Comparison of ENCODE assay signal across 1 cellular context in genomic region chr6:156582509-156582992, GRCh38.
TF ChIP-seq lines count a peak whose summit lies in the region.

No MANE protein-coding gene starts in this region.

TF ChIP-seq in GM12878, 131 proteins besides CTCF, POLR2A, EP300 and RAD21 (continued from another document):
- 0 out of 3 replicates have a peak, but pooled peaks of 1 of the 2 experiments have one; percentile 23 for TF ChIP-seq EGR1 (IDR thresholded peaks at IDR 0.05; ENCODE audit: borderline replicate concordance in 1 of 2, low read depth in 2 of 2, low read length in 2 of 2)
- TF ChIP-seq YY1 (IDR thresholded peaks at IDR 0.05; ENCODE audit: low read depth, low read length), result 0 out of 2 replicates have a peak, but pooled peaks have one; percentile 13
- TF ChIP-seq ZNF622 (IDR thresholded peaks at IDR 0.05), result no peak
- TF ChIP-seq CHD4 (IDR thresholded peaks at IDR 0.05), result no peak
- peak; percentile 54; the same call in 1 of the 2 replicates for TF ChIP-seq RUNX3 (IDR thresholded peaks at IDR 0.05; ENCODE audit: low read length)
- TF ChIP-seq BRCA1 (IDR thresholded peaks at IDR 0.05; ENCODE audit: low read depth, low read length), result no peak
- 0 out of 2 replicates have a peak, but pooled peaks have one; percentile 26 for TF ChIP-seq MEF2A (IDR thresholded peaks at IDR 0.05; ENCODE audit: insufficient read depth, low read depth, low read length)
- TF ChIP-seq ZSCAN29 (IDR thresholded peaks at IDR 0.05), result no peak
- no peak for TF ChIP-seq RAD51 (IDR thresholded peaks at IDR 0.05)
- 0 out of 2 replicates have a peak, but pooled peaks have one; percentile 22 for TF ChIP-seq CBX5 (IDR thresholded peaks at IDR 0.05; ENCODE audit: low read depth)
- TF ChIP-seq NFIC (IDR thresholded peaks at IDR 0.05; ENCODE audit: low read depth, low read length), result 0 out of 2 replicates have a peak, but pooled peaks have one; percentile 29
- TF ChIP-seq EED (IDR thresholded peaks at IDR 0.05; ENCODE audit: low read depth), result peak; percentile 65; the same call in 1 of the 2 replicates
- TF ChIP-seq NBN (IDR thresholded peaks at IDR 0.05), result no peak
- no peak for TF ChIP-seq SMC3 (IDR thresholded peaks at IDR 0.05; ENCODE audit: borderline replicate concordance, low read length)
- no peak for TF ChIP-seq ZBED1 (IDR thresholded peaks at IDR 0.05; ENCODE audit: borderline replicate concordance)
- no peak for TF ChIP-seq SREBF1 (IDR thresholded peaks at IDR 0.05; ENCODE audit: low read length)
- no peak for TF ChIP-seq SMAD5 (IDR thresholded peaks at IDR 0.05; ENCODE audit: low read depth)
- no peak for TF ChIP-seq FOXK2 (IDR thresholded peaks at IDR 0.05)
